20 cellular contexts compared by ENCODE assay signal in genomic region chr15:22988811-22989210, GRCh38.
"Had no signal": no experiment of that assay in that cellular context is flagged by ENCODE, and none has a peak within 500 bp of the region (broad histone marks: within the 10 kb centered on the region; RNA-seq: fewer than 3 reads in every experiment).

No MANE protein-coding gene starts in this region.

- H3K27me3 ChIP-seq: heart left ventricle, left lung, ovary, suprapubic skin, tibial artery, uterus had no signal

- H3K36me3 ChIP-seq: ovary, thoracic aorta, uterus had no signal

- H3K4me1 ChIP-seq: heart left ventricle, left lung, suprapubic skin, tibial artery, uterus had no signal

- ATAC-seq: heart left ventricle; naive thymus-derived CD8-positive, alpha-beta T cell; right cardiac atrium; stimulated activated effector memory CD8-positive, alpha-beta T cell treated with anti-CD3 and anti-CD28 coated beads, Interleukin-12 subunit alpha, Interleukin-12 subunit beta, amount 100 ng/mL, for 72 hours had no signal

- H3K4me3 ChIP-seq: heart left ventricle, left lung, lung, ovary, suprapubic skin, thoracic aorta, tibial artery, uterus had no signal

- H3K27ac ChIP-seq: heart left ventricle, left lung, ovary, suprapubic skin, thoracic aorta, tibial artery, uterus had no signal

- DNase-seq: glutamatergic neuron; heart left ventricle; hypothalamus; immature natural killer cell; kidney; left colon; left lung; midbrain; naive thymus-derived CD8-positive, alpha-beta T cell; ovary; right cardiac atrium; stimulated activated CD4-positive, alpha-beta T cell treated with anti-CD3 and anti-CD28 coated beads, Interleukin-1b, Interleukin-23, amount 100 ng/mL, for 48 hours; stimulated activated CD4-positive, alpha-beta T cell treated with anti-CD3 and anti-CD28 coated beads, Interleukin-2, amount 100 ng/mL, for 48 hours; stimulated activated naive CD4-positive, alpha-beta T cell; tibial artery; uterus had no signal

- H3K9me3 ChIP-seq: heart left ventricle, left lung, ovary, suprapubic skin, thoracic aorta, tibial artery, uterus had no signal
